ENCODE assay signal across 21 cellular contexts in genomic region chr4:33494150-33494549, GRCh38.
DNase-seq lines count a peak whose midpoint lies in the region; TF ChIP-seq lines count a peak whose summit lies in the region.
"Had no signal": no experiment of that assay in that cellular context is flagged by ENCODE, and none has a peak within 500 bp of the region (broad histone marks: within the 10 kb centered on the region; RNA-seq: fewer than 3 reads in every experiment).

No MANE protein-coding gene starts in this region.

- H3K9ac ChIP-seq in adipocyte (ENCODE audit: low read length): no peak overlapping the region
- H3K9ac ChIP-seq: neural progenitor cell, SK-N-SH had no signal

- no peak overlapping the region for H3K27ac ChIP-seq in prostate gland
- H3K27ac ChIP-seq: neural progenitor cell, PC-9, psoas muscle had no signal

- peak; percentile 73 for DNase-seq in DMS53 treated with DMSO at 0.1 percent for 48 hours (lab: John Stamatoyannopoulos, UW; ENCODE audit: unreplicated experiment)
- DNase-seq in HT1080 (ENCODE audit: low read depth): peak; percentile 38
- peak; percentile 12 for DNase-seq in adipocyte (ENCODE audit: low read depth)
- DNase-seq in fibroblast of the conjunctiva (ENCODE audit: low read depth): peak; percentile 2
- DNase-seq in activated CD4-positive, alpha-beta T cell treated with anti-CD3 and anti-CD28 coated beads for 4 hours: no peak
- DNase-seq in prostate gland (ENCODE audit: low spot score): no peak
- no peak for DNase-seq in activated T-cell treated with anti-CD3 and anti-CD28 coated beads for 4 hours
- DNase-seq in SW480 (ENCODE audit: low spot score): no peak
- DNase-seq: activated CD4-positive, CD25-positive, alpha-beta regulatory T cell; activated T-cell treated with anti-CD3 and anti-CD28 coated beads, Interleukin-2, amount 50 U/mL, for 72 hours; COR-L47; dermis blood vessel endothelial cell; H7; midbrain; NCI-H1694 treated with DMSO at 0.1 percent for 48 hours; NCI-H526; PC-9; psoas muscle; SK-N-SH; stimulated activated CD8-positive, alpha-beta memory T cell treated with anti-CD3 and anti-CD28 coated beads, Interleukin-4, amount 100 ng/mL, for 48 hours had no signal

- no peak for TF ChIP-seq CTCF in prostate gland (IDR thresholded peaks at IDR 0.05)

- H3K4me3 ChIP-seq in adipocyte (ENCODE audit: low read length) (no peak overlapping the region), prostate gland (no peak overlapping the region)
- H3K4me3 ChIP-seq: neural progenitor cell, PC-9, psoas muscle had no signal

- H3K4me1 ChIP-seq in adipocyte (ENCODE audit: control insufficient read depth, insufficient read depth, low read length): no peaks in the 10 kb centered on the region
- no peaks in the 10 kb centered on the region for H3K4me1 ChIP-seq in prostate gland (replicated peaks)
- H3K4me1 ChIP-seq: neural progenitor cell, psoas muscle had no signal

- H3K36me3 ChIP-seq in adipocyte (ENCODE audit: control insufficient read depth, insufficient read depth, low read length, severe bottlenecking) (no peaks in the 10 kb centered on the region), prostate gland (no peaks in the 10 kb centered on the region)
- H3K36me3 ChIP-seq: neural progenitor cell had no signal

- WGBS in prostate gland: 85% methylated on average over 2 of the region's 2 CpGs

- H3K9me3 ChIP-seq in adipocyte (ENCODE audit: control insufficient read depth, low read length) (no peaks in the 10 kb centered on the region), prostate gland (no peaks in the 10 kb centered on the region)
- H3K9me3 ChIP-seq: psoas muscle, SK-N-SH had no signal

- no peak for TF ChIP-seq POLR2A in prostate gland (IDR thresholded peaks at IDR 0.05)

- intact Hi-C loops in prostate gland (cut with DNase I): no loop called here

- no peaks in the 10 kb centered on the region for H3K27me3 ChIP-seq in adipocyte (replicated peaks; ENCODE audit: control insufficient read depth, insufficient read depth, low read length)
- no peaks in the 10 kb centered on the region for H3K27me3 ChIP-seq in prostate gland (replicated peaks; ENCODE audit: insufficient read depth)
- H3K27me3 ChIP-seq: neural progenitor cell had no signal

Comparison
In these comparisons a context has a peak if more than half of its experiments do, and no peak if none do; other contexts are left out.
1. DNase-seq: peak in DMS53 treated with DMSO at 0.1 percent for 48 hours (single experiment), HT1080 (single experiment), adipocyte (single experiment) and fibroblast of the conjunctiva (single experiment); none in activated CD4-positive, alpha-beta T cell treated with anti-CD3 and anti-CD28 coated beads for 4 hours (0 of 2), prostate gland (single experiment), activated T-cell treated with anti-CD3 and anti-CD28 coated beads for 4 hours (single experiment) and SW480 (single experiment).